Comparison of ENCODE assay signal across 23 cellular contexts in the genomic region with DNA sequence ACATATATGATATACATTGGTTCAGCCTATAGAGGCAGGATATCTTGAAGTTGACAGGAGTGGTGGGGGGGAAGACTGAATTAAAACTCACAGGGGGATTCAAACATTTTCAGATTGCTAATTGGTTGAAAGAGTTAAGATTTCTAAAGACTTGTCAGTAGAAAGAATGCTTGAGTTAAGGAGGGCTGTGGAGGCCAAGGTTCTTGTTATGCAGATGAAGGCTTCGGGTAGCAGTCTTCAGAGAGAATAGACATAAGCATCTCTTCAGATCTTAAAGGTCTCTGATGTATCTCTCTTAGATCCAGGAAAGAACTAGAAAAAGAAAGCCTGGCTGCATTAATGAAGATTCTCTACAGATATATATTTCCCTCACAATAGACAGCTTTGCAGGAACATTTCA.
DNase-seq lines count a peak whose midpoint lies in the region; ATAC-seq and TF ChIP-seq lines count a peak whose summit lies in the region.
"Had no signal": no experiment of that assay in that cellular context is flagged by ENCODE, and none has a peak within 500 bp of the region (broad histone marks: within the 10 kb centered on the region; RNA-seq: fewer than 3 reads in every experiment).

No MANE protein-coding gene starts in this region.

- no peak overlapping the region for H3K27ac Mint-ChIP-seq in WTC11
- H3K27ac Mint-ChIP-seq: CD14-positive monocyte; CD4-positive, alpha-beta T cell; CD8-positive, alpha-beta memory T cell had no signal

- H3K36me3 Mint-ChIP-seq in WTC11, result 0 out of 2 replicates have a peak, but pooled peaks cover 3% of the 10 kb centered on the region
- H3K36me3 Mint-ChIP-seq: CD14-positive monocyte; CD8-positive, alpha-beta memory T cell had no signal

- peaks cover 34% of the 10 kb centered on the region for H3K4me1 Mint-ChIP-seq in WTC11
- H3K4me1 Mint-ChIP-seq: CD14-positive monocyte; CD8-positive, alpha-beta memory T cell had no signal

- no peaks in the 10 kb centered on the region for H3K9me3 ChIP-seq in ascending aorta
- H3K9me3 ChIP-seq: A549; BE2C; BLaER1 treated with 17β-estradiol and CSF1 and Interleukin-3, amounts not matched to agents 10 nM and 100 nM; HAP-1 had no signal

- ATAC-seq in WTC11, result peak; percentile 96
- ATAC-seq: A549, GM12878 had no signal

- DNase-seq in H7 (peak; percentile 1), WTC11 (ENCODE audit: low spot score) (no peak), iPS DF 19.7 (ENCODE audit: low read depth, low spot score) (peak; percentile 23), iPS-NIHi7 (ENCODE audit: extremely low spot score) (peak; percentile 12), NCI-H2081 (lab: John Stamatoyannopoulos, UW) (no peak), ascending aorta (ENCODE audit: low spot score in 2 of 2) (no peak), DMS79 treated with DMSO at 0.1 percent for 48 hours (lab: John Stamatoyannopoulos, UW) (no peak), DMS114 treated with DMSO at 0.1 percent for 48 hours (lab: John Stamatoyannopoulos, UW; ENCODE audit: unreplicated experiment) (no peak)
- DNase-seq: 8988T; ACHN; AML-193; BE2C; CD4-positive, alpha-beta T cell; CD8-positive, alpha-beta memory T cell; DMS153; EL; GDM1; GOT3 had no signal

- no peak overlapping the region for H3K4me3 Mint-ChIP-seq in WTC11
- H3K4me3 Mint-ChIP-seq: CD14-positive monocyte; CD4-positive, alpha-beta T cell; CD8-positive, alpha-beta memory T cell had no signal

- H3K27me3 Mint-ChIP-seq in WTC11 (ENCODE audit: low read depth), result no peaks in the 10 kb centered on the region
- H3K27me3 Mint-ChIP-seq: CD4-positive, alpha-beta T cell; CD8-positive, alpha-beta memory T cell had no signal

- TF ChIP-seq CTCF in WTC11 (IDR thresholded peaks at IDR 0.05) (no peak), ascending aorta (IDR thresholded peaks at IDR 0.05) (no peak)

- CTCF ChIA-PET in WTC11 (lab: Charles Lee), result no interaction called here

- H3K27ac ChIP-seq in ascending aorta, result no peak overlapping the region
- H3K27ac ChIP-seq: A549; BLaER1 treated with 17β-estradiol and CSF1 and Interleukin-3, amounts not matched to agents 10 nM and 100 nM had no signal

- no peaks in the 10 kb centered on the region for H3K4me1 ChIP-seq in ascending aorta
- H3K4me1 ChIP-seq: A549; BE2C; BLaER1 treated with 17β-estradiol and CSF1 and Interleukin-3, amounts not matched to agents 10 nM and 100 nM; HAP-1 had no signal

- intact Hi-C loops in ascending aorta (cut with DNase I), result no loop called here

- H3K36me3 ChIP-seq in H7 (replicated peaks; ENCODE audit: control insufficient read depth, insufficient read depth, low read length), result no peaks in the 10 kb centered on the region
- no peaks in the 10 kb centered on the region for H3K36me3 ChIP-seq in ascending aorta
- H3K36me3 ChIP-seq: BE2C; BLaER1 treated with 17β-estradiol and CSF1 and Interleukin-3, amounts not matched to agents 10 nM and 100 nM; HAP-1 had no signal

- POLR2A ChIA-PET in WTC11 (lab: Charles Lee), result no interaction called here

- H3K4me3 ChIP-seq in H7 (ENCODE audit: insufficient read depth, low read depth, low read length), result no peak overlapping the region
- no peak overlapping the region for H3K4me3 ChIP-seq in ascending aorta
- H3K4me3 ChIP-seq: A549; BLaER1 treated with 17β-estradiol and CSF1 and Interleukin-3, amounts not matched to agents 10 nM and 100 nM; GM12878; HAP-1 had no signal

- no peaks in the 10 kb centered on the region for H3K27me3 ChIP-seq in H7 (ENCODE audit: control insufficient read depth, insufficient read depth, low read length)
- H3K27me3 ChIP-seq in ascending aorta, result no peaks in the 10 kb centered on the region
- H3K27me3 ChIP-seq: BE2C; BLaER1 treated with 17β-estradiol and CSF1 and Interleukin-3, amounts not matched to agents 10 nM and 100 nM had no signal

- peaks cover 7% of the 10 kb centered on the region for H3K9me3 Mint-ChIP-seq in WTC11
- H3K9me3 Mint-ChIP-seq: CD4-positive, alpha-beta T cell had no signal

TF ChIP-seq in WTC11, 78 proteins besides CTCF, POLR2A, EP300 and RAD21 (continues in another document):
- TF ChIP-seq, protein P1, sequence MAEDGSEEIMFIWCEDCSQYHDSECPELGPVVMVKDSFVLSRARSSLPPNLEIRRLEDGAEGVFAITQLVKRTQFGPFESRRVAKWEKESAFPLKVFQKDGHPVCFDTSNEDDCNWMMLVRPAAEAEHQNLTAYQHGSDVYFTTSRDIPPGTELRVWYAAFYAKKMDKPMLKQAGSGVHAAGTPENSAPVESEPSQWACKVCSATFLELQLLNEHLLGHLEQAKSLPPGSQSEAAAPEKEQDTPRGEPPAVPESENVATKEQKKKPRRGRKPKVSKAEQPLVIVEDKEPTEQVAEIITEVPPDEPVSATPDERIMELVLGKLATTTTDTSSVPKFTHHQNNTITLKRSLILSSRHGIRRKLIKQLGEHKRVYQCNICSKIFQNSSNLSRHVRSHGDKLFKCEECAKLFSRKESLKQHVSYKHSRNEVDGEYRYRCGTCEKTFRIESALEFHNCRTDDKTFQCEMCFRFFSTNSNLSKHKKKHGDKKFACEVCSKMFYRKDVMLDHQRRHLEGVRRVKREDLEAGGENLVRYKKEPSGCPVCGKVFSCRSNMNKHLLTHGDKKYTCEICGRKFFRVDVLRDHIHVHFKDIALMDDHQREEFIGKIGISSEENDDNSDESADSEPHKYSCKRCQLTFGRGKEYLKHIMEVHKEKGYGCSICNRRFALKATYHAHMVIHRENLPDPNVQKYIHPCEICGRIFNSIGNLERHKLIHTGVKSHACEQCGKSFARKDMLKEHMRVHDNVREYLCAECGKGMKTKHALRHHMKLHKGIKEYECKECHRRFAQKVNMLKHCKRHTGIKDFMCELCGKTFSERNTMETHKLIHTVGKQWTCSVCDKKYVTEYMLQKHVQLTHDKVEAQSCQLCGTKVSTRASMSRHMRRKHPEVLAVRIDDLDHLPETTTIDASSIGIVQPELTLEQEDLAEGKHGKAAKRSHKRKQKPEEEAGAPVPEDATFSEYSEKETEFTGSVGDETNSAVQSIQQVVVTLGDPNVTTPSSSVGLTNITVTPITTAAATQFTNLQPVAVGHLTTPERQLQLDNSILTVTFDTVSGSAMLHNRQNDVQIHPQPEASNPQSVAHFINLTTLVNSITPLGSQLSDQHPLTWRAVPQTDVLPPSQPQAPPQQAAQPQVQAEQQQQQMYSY (CRISPR knock-in tag; IDR thresholded peaks at IDR 0.05), result no peak
- TF ChIP-seq, protein P2, sequence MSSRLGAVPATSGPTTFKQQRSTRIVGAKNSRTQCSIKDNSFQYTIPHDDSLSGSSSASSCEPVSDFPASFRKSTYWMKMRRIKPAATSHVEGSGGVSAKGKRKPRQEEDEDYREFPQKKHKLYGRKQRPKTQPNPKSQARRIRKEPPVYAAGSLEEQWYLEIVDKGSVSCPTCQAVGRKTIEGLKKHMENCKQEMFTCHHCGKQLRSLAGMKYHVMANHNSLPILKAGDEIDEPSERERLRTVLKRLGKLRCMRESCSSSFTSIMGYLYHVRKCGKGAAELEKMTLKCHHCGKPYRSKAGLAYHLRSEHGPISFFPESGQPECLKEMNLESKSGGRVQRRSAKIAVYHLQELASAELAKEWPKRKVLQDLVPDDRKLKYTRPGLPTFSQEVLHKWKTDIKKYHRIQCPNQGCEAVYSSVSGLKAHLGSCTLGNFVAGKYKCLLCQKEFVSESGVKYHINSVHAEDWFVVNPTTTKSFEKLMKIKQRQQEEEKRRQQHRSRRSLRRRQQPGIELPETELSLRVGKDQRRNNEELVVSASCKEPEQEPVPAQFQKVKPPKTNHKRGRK (CRISPR knock-in tag; IDR thresholded peaks at IDR 0.05; ENCODE audit: borderline replicate concordance), result no peak
- TF ChIP-seq, protein P3, sequence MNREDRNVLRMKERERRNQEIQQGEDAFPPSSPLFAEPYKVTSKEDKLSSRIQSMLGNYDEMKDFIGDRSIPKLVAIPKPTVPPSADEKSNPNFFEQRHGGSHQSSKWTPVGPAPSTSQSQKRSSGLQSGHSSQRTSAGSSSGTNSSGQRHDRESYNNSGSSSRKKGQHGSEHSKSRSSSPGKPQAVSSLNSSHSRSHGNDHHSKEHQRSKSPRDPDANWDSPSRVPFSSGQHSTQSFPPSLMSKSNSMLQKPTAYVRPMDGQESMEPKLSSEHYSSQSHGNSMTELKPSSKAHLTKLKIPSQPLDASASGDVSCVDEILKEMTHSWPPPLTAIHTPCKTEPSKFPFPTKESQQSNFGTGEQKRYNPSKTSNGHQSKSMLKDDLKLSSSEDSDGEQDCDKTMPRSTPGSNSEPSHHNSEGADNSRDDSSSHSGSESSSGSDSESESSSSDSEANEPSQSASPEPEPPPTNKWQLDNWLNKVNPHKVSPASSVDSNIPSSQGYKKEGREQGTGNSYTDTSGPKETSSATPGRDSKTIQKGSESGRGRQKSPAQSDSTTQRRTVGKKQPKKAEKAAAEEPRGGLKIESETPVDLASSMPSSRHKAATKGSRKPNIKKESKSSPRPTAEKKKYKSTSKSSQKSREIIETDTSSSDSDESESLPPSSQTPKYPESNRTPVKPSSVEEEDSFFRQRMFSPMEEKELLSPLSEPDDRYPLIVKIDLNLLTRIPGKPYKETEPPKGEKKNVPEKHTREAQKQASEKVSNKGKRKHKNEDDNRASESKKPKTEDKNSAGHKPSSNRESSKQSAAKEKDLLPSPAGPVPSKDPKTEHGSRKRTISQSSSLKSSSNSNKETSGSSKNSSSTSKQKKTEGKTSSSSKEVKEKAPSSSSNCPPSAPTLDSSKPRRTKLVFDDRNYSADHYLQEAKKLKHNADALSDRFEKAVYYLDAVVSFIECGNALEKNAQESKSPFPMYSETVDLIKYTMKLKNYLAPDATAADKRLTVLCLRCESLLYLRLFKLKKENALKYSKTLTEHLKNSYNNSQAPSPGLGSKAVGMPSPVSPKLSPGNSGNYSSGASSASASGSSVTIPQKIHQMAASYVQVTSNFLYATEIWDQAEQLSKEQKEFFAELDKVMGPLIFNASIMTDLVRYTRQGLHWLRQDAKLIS (CRISPR knock-in tag; IDR thresholded peaks at IDR 0.05; ENCODE audit: borderline replicate concordance), result no peak
- TF ChIP-seq, protein P4, sequence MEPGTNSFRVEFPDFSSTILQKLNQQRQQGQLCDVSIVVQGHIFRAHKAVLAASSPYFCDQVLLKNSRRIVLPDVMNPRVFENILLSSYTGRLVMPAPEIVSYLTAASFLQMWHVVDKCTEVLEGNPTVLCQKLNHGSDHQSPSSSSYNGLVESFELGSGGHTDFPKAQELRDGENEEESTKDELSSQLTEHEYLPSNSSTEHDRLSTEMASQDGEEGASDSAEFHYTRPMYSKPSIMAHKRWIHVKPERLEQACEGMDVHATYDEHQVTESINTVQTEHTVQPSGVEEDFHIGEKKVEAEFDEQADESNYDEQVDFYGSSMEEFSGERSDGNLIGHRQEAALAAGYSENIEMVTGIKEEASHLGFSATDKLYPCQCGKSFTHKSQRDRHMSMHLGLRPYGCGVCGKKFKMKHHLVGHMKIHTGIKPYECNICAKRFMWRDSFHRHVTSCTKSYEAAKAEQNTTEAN (CRISPR knock-in tag; IDR thresholded peaks at IDR 0.05), result no peak
- TF ChIP-seq JAZF1 (CRISPR knock-in tag; IDR thresholded peaks at IDR 0.05), result no peak
- no peak for TF ChIP-seq NR2C2 (CRISPR knock-in tag; IDR thresholded peaks at IDR 0.05)

Comparison
In these comparisons a context has a peak if more than half of its experiments do, and no peak if none do; other contexts are left out.
1. DNase-seq: peak in H7 (single experiment), iPS DF 19.7 (single experiment) and iPS-NIHi7 (single experiment); none in WTC11 (single experiment), NCI-H2081 (0 of 2), ascending aorta (0 of 2), DMS79 treated with DMSO at 0.1 percent for 48 hours (single experiment) and DMS114 treated with DMSO at 0.1 percent for 48 hours (single experiment).